ENCODE assay signal across 9 cellular contexts in the genomic region with DNA sequence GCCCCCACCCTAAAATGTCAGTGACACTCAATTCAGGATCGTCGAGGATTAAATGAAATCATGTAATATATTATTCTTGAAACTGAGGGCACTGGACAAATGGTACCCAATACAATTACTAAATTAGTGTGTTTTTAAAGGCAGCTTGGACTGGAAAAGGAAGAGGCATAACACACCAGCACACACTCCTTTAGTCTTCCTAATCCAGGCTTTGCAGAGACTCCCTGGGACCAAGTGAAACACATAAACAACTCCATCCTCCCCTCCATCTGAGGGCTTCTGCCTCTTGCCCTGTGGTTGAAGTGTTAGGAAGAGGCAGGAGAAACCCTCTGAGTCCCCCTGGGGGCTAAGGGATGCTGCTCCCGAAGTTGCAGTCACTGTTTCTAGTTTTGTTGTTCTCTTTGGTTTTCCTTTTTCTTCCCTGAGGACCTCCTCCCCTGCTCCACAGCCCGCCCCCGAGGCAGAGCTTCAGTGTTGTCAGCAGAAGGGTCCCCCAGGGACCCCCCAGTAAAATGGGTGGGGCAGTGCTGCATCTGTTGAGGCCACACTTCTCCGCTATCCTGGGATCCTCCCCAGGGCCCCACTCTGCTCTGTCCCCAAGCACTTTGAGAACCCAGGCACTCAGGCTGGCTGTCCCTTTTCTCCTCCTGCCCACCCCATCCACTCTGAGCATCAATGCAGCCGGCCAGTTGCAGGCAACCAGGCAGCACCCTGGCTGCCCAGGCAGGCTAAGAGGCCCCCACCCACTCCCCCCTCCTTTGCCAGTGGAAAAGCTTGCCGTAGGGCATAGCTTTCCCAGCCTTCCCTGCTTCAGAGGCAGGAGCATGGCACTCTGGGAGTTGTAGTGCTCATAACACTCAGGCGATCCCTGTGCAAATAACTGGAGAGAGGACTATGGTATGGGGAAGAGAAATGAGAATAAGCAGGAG. TPM values are rescaled to one million over a fixed set of nuclear protein-coding genes. Genes with fewer than 3 reads are reported as not detected.
DNase-seq lines count a peak whose midpoint lies in the region; ATAC-seq and TF ChIP-seq lines count a peak whose summit lies in the region.
"Had no signal": no experiment of that assay in that cellular context is flagged by ENCODE, and none has a peak within 500 bp of the region (broad histone marks: within the 10 kb centered on the region; RNA-seq: fewer than 3 reads in every experiment).

No MANE protein-coding gene starts in this region.

- intact Hi-C loops in lower lobe of right lung (cut with DNase I), result no loop called here
- intact Hi-C loops in upper lobe of right lung (cut with DNase I), result no loop called here

- peak; percentile 93 for ATAC-seq in lower lobe of right lung
- peak; percentile 93 for ATAC-seq in upper lobe of right lung
- ATAC-seq in HG02870 (IDR thresholded peaks at IDR 0.05; ENCODE audit: unreplicated experiment), result no peak
- ATAC-seq in GM19455 (IDR thresholded peaks at IDR 0.05; ENCODE audit: unreplicated experiment), result no peak

- H3K27ac ChIP-seq in coronary artery (peak overlapping the region in 1 of 2 donors; percentile 60), lower lobe of right lung (no peak overlapping the region), upper lobe of right lung (no peak overlapping the region)

- H3K36me3 ChIP-seq in lower lobe of right lung (peaks cover 40% of the 10 kb centered on the region), upper lobe of right lung (peaks cover 28% of the 10 kb centered on the region)

- H3K4me3 ChIP-seq in coronary artery, result peak overlapping the region; percentile 51
- no peak overlapping the region for H3K4me3 ChIP-seq in lower lobe of right lung
- no peak overlapping the region for H3K4me3 ChIP-seq in upper lobe of right lung

- peak; percentile 75 for DNase-seq in GM03348 (ENCODE audit: low spot score)
- DNase-seq in NCI-H510A (lab: John Stamatoyannopoulos, UW), result peak; percentile 57
- no peak for DNase-seq in coronary artery (ENCODE audit: low spot score)
- DNase-seq in lower lobe of right lung, result peak; percentile 77
- peak; percentile 81 for DNase-seq in upper lobe of right lung
- no peak for DNase-seq in NCI-H2107 (lab: John Stamatoyannopoulos, UW)

- TF ChIP-seq CTCF in coronary artery (IDR thresholded peaks at IDR 0.05) (no peak), lower lobe of right lung (IDR thresholded peaks at IDR 0.05) (no peak), upper lobe of right lung (IDR thresholded peaks at IDR 0.05) (no peak)

- H3K27me3 ChIP-seq in lower lobe of right lung (ENCODE audit: low read depth), result no peaks in the 10 kb centered on the region
- H3K27me3 ChIP-seq in upper lobe of right lung, result no peaks in the 10 kb centered on the region

- H3K9me3 ChIP-seq in lower lobe of right lung (no peaks in the 10 kb centered on the region), upper lobe of right lung (no peaks in the 10 kb centered on the region)

- H3K4me1 ChIP-seq in lower lobe of right lung (peaks cover 35% of the 10 kb centered on the region), upper lobe of right lung (peaks cover 12% of the 10 kb centered on the region)

RNA-seq across cellular contexts. Expression of gene TMEM63B, which starts 5.9 kb away (rescaled TPM):
- total RNA-seq in lower lobe of right lung (99.2 TPM), upper lobe of right lung (119 TPM)

RNA-seq across cellular contexts. Expression of gene MRPL14, which starts 6.0 kb away (rescaled TPM):
- total RNA-seq in lower lobe of right lung (83.9 TPM), upper lobe of right lung (94.1 TPM)

RNA-seq across cellular contexts. Expression of gene CAPN11, which starts 25.4 kb away (rescaled TPM):
- total RNA-seq in lower lobe of right lung, result 0.27 TPM
- total RNA-seq in upper lobe of right lung, result 1.6 TPM
- total RNA-seq: NCI-H460 had no signal

Comparison
In these comparisons a context has a peak if more than half of its experiments do, and no peak if none do; other contexts are left out.
1. DNase-seq: peak in GM03348 (single experiment), NCI-H510A (single experiment), lower lobe of right lung (single experiment) and upper lobe of right lung (single experiment); none in coronary artery (single experiment) and NCI-H2107 (single experiment).
2. ATAC-seq: peak in lower lobe of right lung (2 of 2) and upper lobe of right lung (single experiment); none in HG02870 (single experiment) and GM19455 (single experiment).